ENCODE assay signal across 1 cellular context in the genomic region with DNA sequence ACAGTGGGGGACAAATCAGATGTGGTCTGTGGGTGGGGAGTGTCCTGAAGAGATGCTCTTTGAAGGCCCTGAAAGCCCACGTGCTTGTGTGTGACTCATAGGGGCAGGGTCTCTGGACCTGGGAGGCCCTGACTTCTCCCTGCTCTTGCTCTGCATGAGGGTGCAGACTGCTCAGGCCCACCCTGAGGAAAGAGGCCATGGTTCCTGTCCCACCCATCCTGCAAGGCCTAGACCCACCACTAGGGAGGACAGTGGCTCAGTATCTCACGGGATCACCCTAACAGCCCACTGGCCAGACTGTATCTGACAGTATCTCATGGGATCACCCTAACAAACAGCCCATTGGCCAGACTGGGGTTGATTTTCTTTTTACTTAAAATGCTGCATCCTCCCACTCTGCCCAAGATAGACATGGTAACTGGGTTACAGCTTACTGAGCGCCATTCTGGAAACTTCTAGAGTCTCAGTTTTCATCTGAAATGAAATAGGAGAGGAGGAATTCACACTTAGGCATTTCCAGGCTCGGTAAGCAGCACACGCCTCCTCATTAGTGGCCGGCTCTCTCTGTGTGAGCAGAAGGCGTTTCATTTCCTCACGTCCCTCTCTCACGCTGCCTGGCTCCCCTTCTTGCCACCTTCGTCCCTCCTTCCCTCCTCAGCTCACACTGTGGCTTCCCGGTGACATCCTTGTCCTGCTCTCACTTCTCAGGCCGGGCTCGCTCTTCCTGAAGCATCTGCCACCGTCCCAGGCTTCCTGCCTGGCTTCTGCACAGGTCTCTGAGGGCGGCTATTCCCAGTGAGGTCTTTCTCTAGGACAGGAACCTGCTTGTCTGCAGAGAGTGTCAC.
TF ChIP-seq lines count a peak whose summit lies in the region.

No MANE protein-coding gene starts in this region.

TF ChIP-seq in K562, 482 proteins besides CTCF, POLR2A, EP300 and RAD21:
- no peak for TF ChIP-seq KLF6 (CRISPR knock-in tag; IDR thresholded peaks at IDR 0.05; ENCODE audit: borderline replicate concordance)
- TF ChIP-seq, protein P1, sequence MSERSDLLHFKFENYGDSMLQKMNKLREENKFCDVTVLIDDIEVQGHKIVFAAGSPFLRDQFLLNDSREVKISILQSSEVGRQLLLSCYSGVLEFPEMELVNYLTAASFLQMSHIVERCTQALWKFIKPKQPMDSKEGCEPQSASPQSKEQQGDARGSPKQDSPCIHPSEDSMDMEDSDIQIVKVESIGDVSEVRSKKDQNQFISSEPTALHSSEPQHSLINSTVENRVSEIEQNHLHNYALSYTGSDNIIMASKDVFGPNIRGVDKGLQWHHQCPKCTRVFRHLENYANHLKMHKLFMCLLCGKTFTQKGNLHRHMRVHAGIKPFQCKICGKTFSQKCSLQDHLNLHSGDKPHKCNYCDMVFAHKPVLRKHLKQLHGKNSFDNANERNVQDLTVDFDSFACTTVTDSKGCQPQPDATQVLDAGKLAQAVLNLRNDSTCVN (CRISPR knock-in tag; IDR thresholded peaks at IDR 0.05) = no peak
